1 cellular context compared by ENCODE assay signal in the genomic region with DNA sequence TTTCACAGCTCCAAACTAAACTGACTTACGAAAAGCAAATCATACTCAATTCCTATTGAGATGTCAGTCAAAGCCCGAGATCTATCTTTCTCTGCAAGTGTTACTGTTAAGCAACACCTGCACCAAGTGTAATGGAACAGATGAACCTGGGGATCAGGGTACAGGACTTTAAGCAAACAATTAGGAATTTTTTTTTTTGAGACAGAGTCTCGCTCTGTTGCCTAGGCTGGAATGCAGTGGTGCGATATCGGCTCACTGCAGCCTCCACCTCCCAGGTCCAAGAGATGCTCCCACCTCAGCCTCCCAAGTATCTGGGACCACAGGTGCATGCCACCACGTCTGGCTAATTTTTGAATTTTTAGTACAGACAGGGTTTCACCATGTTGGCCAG.
TF ChIP-seq lines count a peak whose summit lies in the region.

No MANE protein-coding gene starts in this region.

TF ChIP-seq in HepG2, 621 proteins besides CTCF, POLR2A, EP300 and RAD21 (continued from another document and continues in another):
- TF ChIP-seq, protein P1, sequence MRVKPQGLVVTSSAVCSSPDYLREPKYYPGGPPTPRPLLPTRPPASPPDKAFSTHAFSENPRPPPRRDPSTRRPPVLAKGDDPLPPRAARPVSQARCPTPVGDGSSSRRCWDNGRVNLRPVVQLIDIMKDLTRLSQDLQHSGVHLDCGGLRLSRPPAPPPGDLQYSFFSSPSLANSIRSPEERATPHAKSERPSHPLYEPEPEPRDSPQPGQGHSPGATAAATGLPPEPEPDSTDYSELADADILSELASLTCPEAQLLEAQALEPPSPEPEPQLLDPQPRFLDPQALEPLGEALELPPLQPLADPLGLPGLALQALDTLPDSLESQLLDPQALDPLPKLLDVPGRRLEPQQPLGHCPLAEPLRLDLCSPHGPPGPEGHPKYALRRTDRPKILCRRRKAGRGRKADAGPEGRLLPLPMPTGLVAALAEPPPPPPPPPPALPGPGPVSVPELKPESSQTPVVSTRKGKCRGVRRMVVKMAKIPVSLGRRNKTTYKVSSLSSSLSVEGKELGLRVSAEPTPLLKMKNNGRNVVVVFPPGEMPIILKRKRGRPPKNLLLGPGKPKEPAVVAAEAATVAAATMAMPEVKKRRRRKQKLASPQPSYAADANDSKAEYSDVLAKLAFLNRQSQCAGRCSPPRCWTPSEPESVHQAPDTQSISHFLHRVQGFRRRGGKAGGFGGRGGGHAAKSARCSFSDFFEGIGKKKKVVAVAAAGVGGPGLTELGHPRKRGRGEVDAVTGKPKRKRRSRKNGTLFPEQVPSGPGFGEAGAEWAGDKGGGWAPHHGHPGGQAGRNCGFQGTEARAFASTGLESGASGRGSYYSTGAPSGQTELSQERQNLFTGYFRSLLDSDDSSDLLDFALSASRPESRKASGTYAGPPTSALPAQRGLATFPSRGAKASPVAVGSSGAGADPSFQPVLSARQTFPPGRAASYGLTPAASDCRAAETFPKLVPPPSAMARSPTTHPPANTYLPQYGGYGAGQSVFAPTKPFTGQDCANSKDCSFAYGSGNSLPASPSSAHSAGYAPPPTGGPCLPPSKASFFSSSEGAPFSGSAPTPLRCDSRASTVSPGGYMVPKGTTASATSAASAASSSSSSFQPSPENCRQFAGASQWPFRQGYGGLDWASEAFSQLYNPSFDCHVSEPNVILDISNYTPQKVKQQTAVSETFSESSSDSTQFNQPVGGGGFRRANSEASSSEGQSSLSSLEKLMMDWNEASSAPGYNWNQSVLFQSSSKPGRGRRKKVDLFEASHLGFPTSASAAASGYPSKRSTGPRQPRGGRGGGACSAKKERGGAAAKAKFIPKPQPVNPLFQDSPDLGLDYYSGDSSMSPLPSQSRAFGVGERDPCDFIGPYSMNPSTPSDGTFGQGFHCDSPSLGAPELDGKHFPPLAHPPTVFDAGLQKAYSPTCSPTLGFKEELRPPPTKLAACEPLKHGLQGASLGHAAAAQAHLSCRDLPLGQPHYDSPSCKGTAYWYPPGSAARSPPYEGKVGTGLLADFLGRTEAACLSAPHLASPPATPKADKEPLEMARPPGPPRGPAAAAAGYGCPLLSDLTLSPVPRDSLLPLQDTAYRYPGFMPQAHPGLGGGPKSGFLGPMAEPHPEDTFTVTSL (CRISPR knock-in tag; IDR thresholded peaks at IDR 0.05; ENCODE audit: borderline replicate concordance) = peak; percentile 65; the same call in 1 of the 2 replicates
- TF ChIP-seq, protein P2, sequence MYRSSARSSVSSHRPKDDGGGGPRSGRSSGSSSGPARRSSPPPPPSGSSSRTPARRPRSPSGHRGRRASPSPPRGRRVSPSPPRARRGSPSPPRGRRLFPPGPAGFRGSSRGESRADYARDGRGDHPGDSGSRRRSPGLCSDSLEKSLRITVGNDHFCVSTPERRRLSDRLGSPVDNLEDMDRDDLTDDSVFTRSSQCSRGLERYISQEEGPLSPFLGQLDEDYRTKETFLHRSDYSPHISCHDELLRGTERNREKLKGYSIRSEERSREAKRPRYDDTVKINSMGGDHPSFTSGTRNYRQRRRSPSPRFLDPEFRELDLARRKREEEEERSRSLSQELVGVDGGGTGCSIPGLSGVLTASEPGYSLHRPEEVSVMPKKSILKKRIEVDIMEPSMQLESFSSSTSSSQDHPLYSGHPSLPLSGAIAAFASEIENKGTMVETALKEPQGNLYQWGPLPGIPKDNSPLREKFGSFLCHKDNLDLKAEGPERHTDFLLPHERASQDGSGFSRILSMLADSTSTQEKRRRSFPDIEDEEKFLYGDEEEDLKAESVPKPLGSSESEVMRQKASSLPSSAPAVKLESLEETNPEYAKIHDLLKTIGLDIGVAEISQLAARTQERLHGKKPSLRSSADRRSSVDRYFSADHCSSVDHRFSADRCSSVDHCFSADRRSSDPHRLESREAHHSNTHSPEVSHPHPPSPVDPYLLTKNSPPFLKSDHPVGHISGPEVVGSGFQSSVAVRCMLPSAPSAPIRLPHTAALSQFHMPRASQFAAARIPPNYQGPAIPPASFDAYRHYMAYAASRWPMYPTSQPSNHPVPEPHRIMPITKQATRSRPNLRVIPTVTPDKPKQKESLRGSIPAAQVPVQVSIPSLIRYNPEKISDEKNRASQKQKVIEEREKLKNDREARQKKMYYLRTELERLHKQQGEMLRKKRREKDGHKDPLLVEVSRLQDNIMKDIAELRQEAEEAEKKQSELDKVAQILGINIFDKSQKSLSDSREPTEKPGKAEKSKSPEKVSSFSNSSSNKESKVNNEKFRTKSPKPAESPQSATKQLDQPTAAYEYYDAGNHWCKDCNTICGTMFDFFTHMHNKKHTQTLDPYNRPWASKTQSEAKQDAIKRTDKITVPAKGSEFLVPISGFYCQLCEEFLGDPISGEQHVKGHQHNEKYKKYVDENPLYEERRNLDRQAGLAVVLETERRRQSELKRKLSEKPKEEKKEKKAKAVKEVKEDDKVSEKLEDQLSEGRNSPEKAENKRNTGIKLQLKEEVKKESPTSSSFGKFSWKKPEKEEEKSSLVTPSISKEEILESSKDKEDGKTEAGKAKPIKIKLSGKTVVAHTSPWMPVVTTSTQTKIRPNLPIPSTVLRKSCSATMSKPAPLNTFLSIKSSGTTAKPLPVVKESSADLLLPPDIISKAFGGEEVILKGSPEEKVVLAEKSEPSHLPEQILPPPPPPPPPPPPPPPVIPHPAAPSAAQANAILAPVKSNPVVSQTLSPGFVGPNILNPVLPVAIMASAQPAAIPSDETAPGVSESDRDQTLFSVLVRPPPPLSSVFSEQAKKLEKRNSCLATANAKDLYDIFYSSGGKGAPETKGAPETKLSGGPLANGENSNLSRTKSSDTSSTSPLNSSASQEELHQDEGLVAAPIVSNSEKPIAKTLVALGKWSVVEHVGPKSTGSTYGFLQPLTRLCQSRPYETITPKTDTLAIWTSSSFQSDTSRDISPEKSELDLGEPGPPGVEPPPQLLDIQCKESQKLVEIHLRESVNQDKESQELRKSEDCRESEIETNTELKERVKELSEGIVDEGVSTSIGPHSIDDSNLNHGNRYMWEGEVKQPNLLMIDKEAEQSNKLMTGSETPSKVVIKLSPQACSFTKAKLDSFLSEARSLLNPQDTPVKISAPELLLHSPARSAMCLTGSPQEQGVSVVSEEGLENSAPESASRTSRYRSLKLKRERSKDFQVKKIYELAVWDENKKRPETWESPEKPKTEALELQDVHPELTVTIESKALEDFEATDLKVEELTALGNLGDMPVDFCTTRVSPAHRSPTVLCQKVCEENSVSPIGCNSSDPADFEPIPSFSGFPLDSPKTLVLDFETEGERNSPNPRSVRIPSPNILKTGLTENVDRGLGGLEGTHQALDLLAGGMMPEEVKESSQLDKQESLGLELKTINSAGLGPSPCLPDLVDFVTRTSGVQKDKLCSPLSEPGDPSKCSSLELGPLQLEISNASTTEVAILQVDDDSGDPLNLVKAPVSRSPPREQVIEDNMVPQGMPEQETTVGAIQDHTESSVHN (CRISPR knock-in tag; IDR thresholded peaks at IDR 0.05) = no peak
- peak; percentile 58; the same call in 1 of the 2 replicates for TF ChIP-seq FOXJ3 (CRISPR knock-in tag; IDR thresholded peaks at IDR 0.05; ENCODE audit: borderline replicate concordance)
- TF ChIP-seq, protein P3, sequence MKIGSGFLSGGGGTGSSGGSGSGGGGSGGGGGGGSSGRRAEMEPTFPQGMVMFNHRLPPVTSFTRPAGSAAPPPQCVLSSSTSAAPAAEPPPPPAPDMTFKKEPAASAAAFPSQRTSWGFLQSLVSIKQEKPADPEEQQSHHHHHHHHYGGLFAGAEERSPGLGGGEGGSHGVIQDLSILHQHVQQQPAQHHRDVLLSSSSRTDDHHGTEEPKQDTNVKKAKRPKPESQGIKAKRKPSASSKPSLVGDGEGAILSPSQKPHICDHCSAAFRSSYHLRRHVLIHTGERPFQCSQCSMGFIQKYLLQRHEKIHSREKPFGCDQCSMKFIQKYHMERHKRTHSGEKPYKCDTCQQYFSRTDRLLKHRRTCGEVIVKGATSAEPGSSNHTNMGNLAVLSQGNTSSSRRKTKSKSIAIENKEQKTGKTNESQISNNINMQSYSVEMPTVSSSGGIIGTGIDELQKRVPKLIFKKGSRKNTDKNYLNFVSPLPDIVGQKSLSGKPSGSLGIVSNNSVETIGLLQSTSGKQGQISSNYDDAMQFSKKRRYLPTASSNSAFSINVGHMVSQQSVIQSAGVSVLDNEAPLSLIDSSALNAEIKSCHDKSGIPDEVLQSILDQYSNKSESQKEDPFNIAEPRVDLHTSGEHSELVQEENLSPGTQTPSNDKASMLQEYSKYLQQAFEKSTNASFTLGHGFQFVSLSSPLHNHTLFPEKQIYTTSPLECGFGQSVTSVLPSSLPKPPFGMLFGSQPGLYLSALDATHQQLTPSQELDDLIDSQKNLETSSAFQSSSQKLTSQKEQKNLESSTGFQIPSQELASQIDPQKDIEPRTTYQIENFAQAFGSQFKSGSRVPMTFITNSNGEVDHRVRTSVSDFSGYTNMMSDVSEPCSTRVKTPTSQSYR (CRISPR knock-in tag; IDR thresholded peaks at IDR 0.05; ENCODE audit: borderline replicate concordance) = 0 out of 2 replicates have a peak, but pooled peaks have one; percentile 14
- peak; percentile 69 for TF ChIP-seq ZMYM2 (CRISPR knock-in tag; IDR thresholded peaks at IDR 0.05)
- 0 out of 2 replicates have a peak, but pooled peaks have one; percentile 24 for TF ChIP-seq CREM (IDR thresholded peaks at IDR 0.05)
- no peak for TF ChIP-seq CREM (CRISPR knock-in tag; IDR thresholded peaks at IDR 0.05)
- peak; percentile 58; the same call in 1 of the 2 replicates for TF ChIP-seq HDAC2 (CRISPR knock-in tag; IDR thresholded peaks at IDR 0.05)
- TF ChIP-seq, protein P4, sequence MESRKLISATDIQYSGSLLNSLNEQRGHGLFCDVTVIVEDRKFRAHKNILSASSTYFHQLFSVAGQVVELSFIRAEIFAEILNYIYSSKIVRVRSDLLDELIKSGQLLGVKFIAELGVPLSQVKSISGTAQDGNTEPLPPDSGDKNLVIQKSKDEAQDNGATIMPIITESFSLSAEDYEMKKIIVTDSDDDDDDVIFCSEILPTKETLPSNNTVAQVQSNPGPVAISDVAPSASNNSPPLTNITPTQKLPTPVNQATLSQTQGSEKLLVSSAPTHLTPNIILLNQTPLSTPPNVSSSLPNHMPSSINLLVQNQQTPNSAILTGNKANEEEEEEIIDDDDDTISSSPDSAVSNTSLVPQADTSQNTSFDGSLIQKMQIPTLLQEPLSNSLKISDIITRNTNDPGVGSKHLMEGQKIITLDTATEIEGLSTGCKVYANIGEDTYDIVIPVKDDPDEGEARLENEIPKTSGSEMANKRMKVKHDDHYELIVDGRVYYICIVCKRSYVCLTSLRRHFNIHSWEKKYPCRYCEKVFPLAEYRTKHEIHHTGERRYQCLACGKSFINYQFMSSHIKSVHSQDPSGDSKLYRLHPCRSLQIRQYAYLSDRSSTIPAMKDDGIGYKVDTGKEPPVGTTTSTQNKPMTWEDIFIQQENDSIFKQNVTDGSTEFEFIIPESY (CRISPR knock-in tag; IDR thresholded peaks at IDR 0.05) = peak; percentile 25; the same call in 1 of the 2 replicates
- peak; percentile 50; the same call in 1 of the 2 replicates for TF ChIP-seq SAP130 (CRISPR knock-in tag; IDR thresholded peaks at IDR 0.05; ENCODE audit: low read depth)
- TF ChIP-seq ZNF530 (CRISPR knock-in tag; IDR thresholded peaks at IDR 0.05; ENCODE audit: low read depth) = no peak
- TF ChIP-seq ZMYM4 (CRISPR knock-in tag; IDR thresholded peaks at IDR 0.05) = peak; percentile 41
- no peak for TF ChIP-seq ZFX (CRISPR knock-in tag; IDR thresholded peaks at IDR 0.05; ENCODE audit: low read depth)
- TF ChIP-seq, protein P5, sequence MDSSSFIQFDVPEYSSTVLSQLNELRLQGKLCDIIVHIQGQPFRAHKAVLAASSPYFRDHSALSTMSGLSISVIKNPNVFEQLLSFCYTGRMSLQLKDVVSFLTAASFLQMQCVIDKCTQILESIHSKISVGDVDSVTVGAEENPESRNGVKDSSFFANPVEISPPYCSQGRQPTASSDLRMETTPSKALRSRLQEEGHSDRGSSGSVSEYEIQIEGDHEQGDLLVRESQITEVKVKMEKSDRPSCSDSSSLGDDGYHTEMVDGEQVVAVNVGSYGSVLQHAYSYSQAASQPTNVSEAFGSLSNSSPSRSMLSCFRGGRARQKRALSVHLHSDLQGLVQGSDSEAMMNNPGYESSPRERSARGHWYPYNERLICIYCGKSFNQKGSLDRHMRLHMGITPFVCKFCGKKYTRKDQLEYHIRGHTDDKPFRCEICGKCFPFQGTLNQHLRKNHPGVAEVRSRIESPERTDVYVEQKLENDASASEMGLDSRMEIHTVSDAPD (CRISPR knock-in tag; IDR thresholded peaks at IDR 0.05) = peak; percentile 28; the same call in 1 of the 2 replicates
- TF ChIP-seq ZNF264 (CRISPR knock-in tag; IDR thresholded peaks at IDR 0.05) = peak; percentile 62; the same call in 1 of the 2 replicates
- TF ChIP-seq ZNF354B (CRISPR knock-in tag; IDR thresholded peaks at IDR 0.05) = no peak
- TF ChIP-seq ZNF761 (CRISPR knock-in tag; conservative IDR thresholded peaks at IDR 0.05) = no peak
- TF ChIP-seq SSRP1 (CRISPR knock-in tag; IDR thresholded peaks at IDR 0.05) = 0 out of 2 replicates have a peak, but pooled peaks have one; percentile 7
- TF ChIP-seq CEBPB (IDR thresholded peaks at IDR 0.05; ENCODE audit: borderline replicate concordance, low read depth, low read length) = peak; percentile 93
- TF ChIP-seq ZNF331 (CRISPR knock-in tag; IDR thresholded peaks at IDR 0.05) = peak; percentile 30; the same call in 1 of the 2 replicates
- TF ChIP-seq, protein P6, sequence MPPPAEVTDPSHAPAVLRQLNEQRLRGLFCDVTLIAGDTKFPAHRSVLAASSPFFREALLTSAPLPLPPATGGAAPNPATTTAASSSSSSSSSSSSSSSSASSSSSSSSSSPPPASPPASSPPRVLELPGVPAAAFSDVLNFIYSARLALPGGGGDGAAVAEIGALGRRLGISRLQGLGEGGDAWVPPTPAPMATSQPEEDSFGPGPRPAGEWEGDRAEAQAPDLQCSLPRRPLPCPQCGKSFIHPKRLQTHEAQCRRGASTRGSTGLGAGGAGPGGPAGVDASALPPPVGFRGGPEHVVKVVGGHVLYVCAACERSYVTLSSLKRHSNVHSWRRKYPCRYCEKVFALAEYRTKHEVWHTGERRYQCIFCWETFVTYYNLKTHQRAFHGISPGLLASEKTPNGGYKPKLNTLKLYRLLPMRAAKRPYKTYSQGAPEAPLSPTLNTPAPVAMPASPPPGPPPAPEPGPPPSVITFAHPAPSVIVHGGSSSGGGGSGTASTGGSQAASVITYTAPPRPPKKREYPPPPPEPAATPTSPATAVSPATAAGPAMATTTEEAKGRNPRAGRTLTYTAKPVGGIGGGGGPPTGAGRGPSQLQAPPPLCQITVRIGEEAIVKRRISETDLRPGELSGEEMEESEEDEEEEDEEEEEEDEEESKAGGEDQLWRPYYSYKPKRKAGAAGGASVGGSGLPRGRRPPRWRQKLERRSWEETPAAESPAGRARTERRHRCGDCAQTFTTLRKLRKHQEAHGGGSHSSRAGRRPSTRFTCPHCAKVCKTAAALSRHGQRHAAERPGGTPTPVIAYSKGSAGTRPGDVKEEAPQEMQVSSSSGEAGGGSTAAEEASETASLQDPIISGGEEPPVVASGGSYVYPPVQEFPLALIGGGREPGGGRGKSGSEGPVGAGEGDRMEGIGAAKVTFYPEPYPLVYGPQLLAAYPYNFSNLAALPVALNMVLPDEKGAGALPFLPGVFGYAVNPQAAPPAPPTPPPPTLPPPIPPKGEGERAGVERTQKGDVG (CRISPR knock-in tag; IDR thresholded peaks at IDR 0.05; ENCODE audit: borderline replicate concordance) = peak; percentile 32; the same call in 1 of the 2 replicates
- TF ChIP-seq ZMYM3 (CRISPR knock-in tag; IDR thresholded peaks at IDR 0.05) = peak; percentile 83
- no peak for TF ChIP-seq NONO (IDR thresholded peaks at IDR 0.05)
- peak; percentile 27; the same call in 1 of the 2 replicates for TF ChIP-seq NONO (CRISPR knock-in tag; conservative IDR thresholded peaks at IDR 0.05)
- TF ChIP-seq, protein P7, sequence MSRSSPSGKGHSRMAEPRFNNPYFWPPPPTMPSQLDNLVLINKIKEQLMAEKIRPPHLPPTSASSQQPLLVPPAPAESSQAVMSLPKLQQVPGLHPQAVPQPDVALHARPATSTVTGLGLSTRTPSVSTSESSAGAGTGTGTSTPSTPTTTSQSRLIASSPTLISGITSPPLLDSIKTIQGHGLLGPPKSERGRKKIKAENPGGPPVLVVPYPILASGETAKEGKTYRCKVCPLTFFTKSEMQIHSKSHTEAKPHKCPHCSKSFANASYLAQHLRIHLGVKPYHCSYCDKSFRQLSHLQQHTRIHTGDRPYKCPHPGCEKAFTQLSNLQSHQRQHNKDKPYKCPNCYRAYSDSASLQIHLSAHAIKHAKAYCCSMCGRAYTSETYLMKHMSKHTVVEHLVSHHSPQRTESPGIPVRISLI (CRISPR knock-in tag; IDR thresholded peaks at IDR 0.05; ENCODE audit: borderline replicate concordance) = peak; percentile 97
- TF ChIP-seq BCL6 (CRISPR knock-in tag; IDR thresholded peaks at IDR 0.05) = peak; percentile 47
